Comparison of ENCODE assay signal across 22 cellular contexts in genomic region chr12:122026706-122027328, GRCh38. TPM values are rescaled to one million over a fixed set of nuclear protein-coding genes. Genes with fewer than 3 reads are reported as not detected.
DNase-seq lines count a peak whose midpoint lies in the region; ATAC-seq, FAIRE-seq and TF ChIP-seq lines count a peak whose summit lies in the region.
"Had no signal": no experiment of that assay in that cellular context is flagged by ENCODE, and none has a peak within 500 bp of the region (broad histone marks: within the 10 kb centered on the region; RNA-seq: fewer than 3 reads in every experiment).

No MANE protein-coding gene starts in this region.

- H3K4me2 ChIP-seq in OCI-LY7 (ENCODE audit: low read length): peak overlapping the region; percentile 86
- H3K4me2 ChIP-seq: neural progenitor cell had no signal

- peaks cover 67% of the 10 kb centered on the region for H3K4me1 Mint-ChIP-seq in stimulated activated memory B cell treated with anti-CD40 and anti-IgM and Interleukin-4, amounts not matched to agents 10 μg/mL and 1 μg/mL and 100 μg/mL, for 72 hours

- CTCF ChIA-PET in OCI-LY7 (lab: Charles Lee; ENCODE audit: unreplicated experiment): interaction anchor here (1.0 to 1.3 kb wide), 4 partner anchors 18 to 99 kb away, joined by 3 to 5 read pairs (median 4); no protein-coding TSS in a partner anchor

- H3K4me1 ChIP-seq in OCI-LY7 (ENCODE audit: insufficient read depth, low read length, poor library complexity, severe bottlenecking) (peaks cover 77% of the 10 kb centered on the region), ovary (ENCODE audit: insufficient read depth) (peaks cover 5% of the 10 kb centered on the region)

- no peak overlapping the region for H2AFZ ChIP-seq in OCI-LY7 (ENCODE audit: low read length)
- H2AFZ ChIP-seq: neural progenitor cell had no signal

- H3K27ac ChIP-seq in OCI-LY7 (ENCODE audit: low read depth, low read length, poor library complexity, severe bottlenecking) (peak overlapping the region; percentile 94), ovary (no peak overlapping the region)
- H3K27ac ChIP-seq: 22Rv1, neural progenitor cell, tibial nerve, VCaP had no signal

- DNase-seq in DMS 273 (lab: John Stamatoyannopoulos, UW; ENCODE audit: unreplicated experiment): peak; percentile 22
- no peak for DNase-seq in DMS 273 treated with DMSO at 0.1 percent for 48 hours (lab: John Stamatoyannopoulos, UW)
- peak; percentile 80 for DNase-seq in OCI-LY7 (ENCODE audit: low spot score)
- DNase-seq in bronchial epithelial cell (ENCODE audit: low read depth): no peak
- DNase-seq in NCI-H1092 (lab: John Stamatoyannopoulos, UW): no peak
- no peak for DNase-seq in ovary
- DNase-seq in NCI-H226: no peak
- DNase-seq: activated CD8-positive, alpha-beta T cell treated with anti-CD3 and anti-CD28 coated beads, Interleukin-2, amount 10 ng/mL, durations not matched to agents 7 days and 5 days; activated T-cell treated with anti-CD3 and anti-CD28 coated beads, Interleukin-2, amount 50 U/mL, for 72 hours; C1 segment of cervical spinal cord; DMS153; effector CD4-positive, alpha-beta T cell; MV-4-11; NCI-H2081 had no signal

- POLR2A ChIA-PET in OCI-LY7 (lab: Charles Lee): interaction anchor here (0.7 to 7.6 kb wide), 6 partner anchors 9 to 199 kb away, joined by 3 to 332 read pairs (median 4); partner anchors contain the start of gene DIABLO

- no peak for FAIRE-seq in bronchial epithelial cell (lab: Jason Lieb, UNC)
- FAIRE-seq: islet of Langerhans had no signal

- H3K9me3 ChIP-seq in OCI-LY7 (ENCODE audit: low read length) (no peaks in the 10 kb centered on the region), ovary (no peaks in the 10 kb centered on the region)
- H3K9me3 ChIP-seq: tibial nerve had no signal

- peaks cover 60% of the 10 kb centered on the region for H3K36me3 ChIP-seq in OCI-LY7 (ENCODE audit: insufficient read depth, low read length)
- H3K36me3 ChIP-seq in bronchial epithelial cell (ENCODE audit: control insufficient read depth, insufficient read depth, low read length): peaks cover 2% of the 10 kb centered on the region
- no peaks in the 10 kb centered on the region for H3K36me3 ChIP-seq in ovary
- H3K36me3 ChIP-seq: neural progenitor cell, tibial nerve had no signal

- H3K9me2 ChIP-seq in OCI-LY7 (ENCODE audit: insufficient read depth, low read length): no peaks in the 10 kb centered on the region

- H3K9me3 Mint-ChIP-seq in stimulated activated memory B cell treated with anti-CD40 and anti-IgM and Interleukin-4, amounts not matched to agents 10 μg/mL and 1 μg/mL and 100 μg/mL, for 72 hours: no peaks in the 10 kb centered on the region
- H3K9me3 Mint-ChIP-seq: activated T-cell treated with anti-CD3 and anti-CD28 coated beads, Interleukin-2, amount 50 U/mL, for 72 hours; central memory CD8-positive, alpha-beta T cell; T-cell had no signal

- intact Hi-C loops in OCI-LY7 (cut with micrococcal nuclease; ENCODE audit: unreplicated experiment) (loop anchor here (1.0 kb wide), 1 partner anchor 109 kb away; the partner anchor contains the start of gene CFAP251), ovary (cut with DNase I) (no loop called here)

- H4K20me1 ChIP-seq in OCI-LY7 (ENCODE audit: insufficient read depth, low read length): no peaks in the 10 kb centered on the region

- ATAC-seq in stimulated activated memory B cell treated with anti-CD40 and anti-IgM and Interleukin-4, amounts not matched to agents 10 μg/mL and 1 μg/mL and 100 μg/mL, for 72 hours: no peak
- ATAC-seq: activated CD8-positive, alpha-beta T cell treated with anti-CD3 and anti-CD28 coated beads, Interleukin-2, amount 10 ng/mL, durations not matched to agents 7 days and 5 days; activated T-cell treated with anti-CD3 and anti-CD28 coated beads, Interleukin-2, amount 50 U/mL, for 72 hours; T-cell had no signal

- TF ChIP-seq POLR2A in ovary (IDR thresholded peaks at IDR 0.05): no peak

- peaks cover 18% of the 10 kb centered on the region for H3K36me3 Mint-ChIP-seq in stimulated activated memory B cell treated with anti-CD40 and anti-IgM and Interleukin-4, amounts not matched to agents 10 μg/mL and 1 μg/mL and 100 μg/mL, for 72 hours
- H3K36me3 Mint-ChIP-seq: T-cell had no signal

- H3K4me3 Mint-ChIP-seq in stimulated activated memory B cell treated with anti-CD40 and anti-IgM and Interleukin-4, amounts not matched to agents 10 μg/mL and 1 μg/mL and 100 μg/mL, for 72 hours: peak overlapping the region; percentile 23
- H3K4me3 Mint-ChIP-seq: activated CD8-positive, alpha-beta T cell treated with anti-CD3 and anti-CD28 coated beads, Interleukin-2, amount 10 ng/mL, durations not matched to agents 7 days and 5 days; activated T-cell treated with anti-CD3 and anti-CD28 coated beads, Interleukin-2, amount 50 U/mL, for 72 hours; central memory CD8-positive, alpha-beta T cell; neural progenitor cell; T-cell had no signal

- H3K27ac Mint-ChIP-seq in stimulated activated memory B cell treated with anti-CD40 and anti-IgM and Interleukin-4, amounts not matched to agents 10 μg/mL and 1 μg/mL and 100 μg/mL, for 72 hours: peak overlapping the region; percentile 74
- H3K27ac Mint-ChIP-seq: activated CD8-positive, alpha-beta T cell treated with anti-CD3 and anti-CD28 coated beads, Interleukin-2, amount 10 ng/mL, durations not matched to agents 7 days and 5 days; activated T-cell treated with anti-CD3 and anti-CD28 coated beads, Interleukin-2, amount 50 U/mL, for 72 hours; neural progenitor cell; T-cell had no signal

- H3K4me3 ChIP-seq in OCI-LY7 (ENCODE audit: low read depth, low read length, poor library complexity, severe bottlenecking) (peak overlapping the region; percentile 55), bronchial epithelial cell (ENCODE audit: low read depth, low read length) (no peak overlapping the region), ovary (no peak overlapping the region)
- H3K4me3 ChIP-seq: neural progenitor cell, tibial nerve had no signal

- 95 to 98% (median 97%) methylated on average over 7 of the region's 7 CpGs for WGBS in ovary, 3 donors

- H3K27me3 ChIP-seq in bronchial epithelial cell (ENCODE audit: control insufficient read depth, insufficient read depth, low read length) (no peaks in the 10 kb centered on the region), ovary (no peaks in the 10 kb centered on the region)
- H3K27me3 ChIP-seq: neural progenitor cell, tibial nerve had no signal

- no TSS peak for BruUV-seq in OCI-LY7 (replicated peaks; lab: Mats Ljungman, UMichigan)

- H3K79me2 ChIP-seq in OCI-LY7 (ENCODE audit: insufficient read depth, low read depth, low read length): peaks cover 93% of the 10 kb centered on the region

- TF ChIP-seq EP300 in ovary (IDR thresholded peaks at IDR 0.05): no peak

- no peaks in the 10 kb centered on the region for H3K27me3 Mint-ChIP-seq in stimulated activated memory B cell treated with anti-CD40 and anti-IgM and Interleukin-4, amounts not matched to agents 10 μg/mL and 1 μg/mL and 100 μg/mL, for 72 hours

- peak; percentile 40 for TF ChIP-seq CTCF in OCI-LY7 (conservative IDR thresholded peaks at IDR 0.05; ENCODE audit: low read length)
- TF ChIP-seq CTCF in bronchial epithelial cell (IDR thresholded peaks at IDR 0.05; ENCODE audit: insufficient read depth, low read length, severe bottlenecking): peak; percentile 5
- no peak for TF ChIP-seq CTCF in ovary (IDR thresholded peaks at IDR 0.05)

RNA-seq across cellular contexts. Expression of gene BCL7A, which starts 5.1 kb away (rescaled TPM):
- 66.2 and 76.2 TPM in 2 replicates for total RNA-seq in OCI-LY7 (2014; rRNA removed; shearing (Covaris generic))
- total RNA-seq in OCI-LY7 (2022) (84.7 and 100 TPM in 2 replicates), bronchial epithelial cell (16.3 and 17.1 TPM in 2 replicates), ovary (1 to 10 TPM; 4.4 to 9.1 (median 7.2) TPM)
- 1 to 10 TPM; 5.0 to 6.4 TPM for polyA plus RNA-seq in ovary

RNA-seq across cellular contexts. Expression of gene MLXIP, which starts 51.7 kb away (rescaled TPM):
- total RNA-seq in OCI-LY7 (2014; rRNA removed; shearing (Covaris generic)): 18.6 and 27.5 TPM in 2 replicates
- total RNA-seq in OCI-LY7 (2022) (44.7 and 59.9 TPM in 2 replicates), bronchial epithelial cell (8.7 and 9.2 TPM in 2 replicates), ovary (100 to 1,000 TPM in 2 of 7 donors, 10 to 100 TPM in 5; 23.2 to 111 (median 85.9) TPM)
- polyA plus RNA-seq in ovary: 10 to 100 TPM; 34.0 to 43.7 TPM

Comparison
In these comparisons a context has a peak if more than half of its experiments do, and no peak if none do; other contexts are left out.
1. DNase-seq: peak in DMS 273 (single experiment) and OCI-LY7 (single experiment); none in DMS 273 treated with DMSO at 0.1 percent for 48 hours (single experiment), bronchial epithelial cell (single experiment), NCI-H1092 (single experiment), ovary (0 of 5) and NCI-H226 (single experiment).
2. CTCF ChIP-seq: peak in OCI-LY7 (single experiment) and bronchial epithelial cell (single experiment); none in ovary (0 of 3).